Comparison of ENCODE assay signal across 1 cellular context in genomic region chr17:4186244-4186920, GRCh38.
A peak's percentile ranks its signal among the peaks of the same experiment; 100 is the strongest.
TF ChIP-seq lines count a peak whose summit lies in the region.

No MANE protein-coding gene starts in this region.

TF ChIP-seq in HEK293, 187 proteins besides CTCF, POLR2A, EP300 and RAD21 (continued from another document):
- TF ChIP-seq ZNF280D (tag by site-specific recombination; IDR thresholded peaks at IDR 0.05) = no peak
- peak; percentile 74 for TF ChIP-seq ZIC2 (tag by site-specific recombination; IDR thresholded peaks at IDR 0.05)
- TF ChIP-seq PRDM6 (tag by site-specific recombination; IDR thresholded peaks at IDR 0.05) = no peak
- TF ChIP-seq ZNF843 (tag by site-specific recombination; IDR thresholded peaks at IDR 0.05) = no peak
- no peak for TF ChIP-seq GFI1B (tag by site-specific recombination; IDR thresholded peaks at IDR 0.05)
- TF ChIP-seq PRDM10 (tag by site-specific recombination; IDR thresholded peaks at IDR 0.05) = no peak
- no peak for TF ChIP-seq ZNF140 (tag by site-specific recombination; IDR thresholded peaks at IDR 0.05)
- no peak for TF ChIP-seq ZNF639 (tag by site-specific recombination; IDR thresholded peaks at IDR 0.05)
- peak; percentile 61; the same call in 1 of the 2 replicates for TF ChIP-seq EGR2 (tag by site-specific recombination; IDR thresholded peaks at IDR 0.05; ENCODE audit: low read depth)
TF ChIP-seq in HEK293: peak in this region for 4.
